Comparison of ENCODE assay signal across 37 cellular contexts in genomic region chr6:35242486-35242885, GRCh38. TPM values are rescaled to one million over a fixed set of nuclear protein-coding genes. Genes with fewer than 3 reads are reported as not detected.
"Had no signal": no experiment of that assay in that cellular context is flagged by ENCODE, and none has a peak within 500 bp of the region (broad histone marks: within the 10 kb centered on the region; RNA-seq: fewer than 3 reads in every experiment).

No MANE protein-coding gene starts in this region.

- H3K36me3 Mint-ChIP-seq: activated CD8-positive, alpha-beta memory T cell treated with anti-CD3 and anti-CD28 coated beads, Interleukin-2, amount 10 ng/mL, durations not matched to agents 7 days and 5 days had no signal

- H3K4me3 Mint-ChIP-seq: activated CD4-positive, alpha-beta memory T cell treated with anti-CD3 and anti-CD28 coated beads, Interleukin-2, amount 10 ng/mL, durations not matched to agents 7 days and 5 days; activated CD8-positive, alpha-beta memory T cell treated with anti-CD3 and anti-CD28 coated beads, Interleukin-2, amount 10 ng/mL, durations not matched to agents 7 days and 5 days; activated naive CD4-positive, alpha-beta T cell treated with anti-CD3 and anti-CD28 coated beads, Interleukin-2, amount 50 U/mL, for 24 hours; activated naive CD8-positive, alpha-beta T cell treated with anti-CD3 and anti-CD28 coated beads, Interleukin-2, amount 10 ng/mL, durations not matched to agents 7 days and 5 days had no signal

- H3K9me3 ChIP-seq: body of pancreas had no signal

- H3K4me1 ChIP-seq: body of pancreas had no signal

- H3K27me3 Mint-ChIP-seq: activated CD4-positive, alpha-beta memory T cell treated with anti-CD3 and anti-CD28 coated beads, Interleukin-2, amount 10 ng/mL, durations not matched to agents 7 days and 5 days; activated CD8-positive, alpha-beta memory T cell treated with anti-CD3 and anti-CD28 coated beads, Interleukin-2, amount 10 ng/mL, durations not matched to agents 7 days and 5 days; activated naive CD4-positive, alpha-beta T cell treated with anti-CD3 and anti-CD28 coated beads, Interleukin-2, amount 50 U/mL, for 24 hours; activated naive CD8-positive, alpha-beta T cell treated with anti-CD3 and anti-CD28 coated beads, Interleukin-2, amount 10 ng/mL, durations not matched to agents 7 days and 5 days had no signal

- H3K27ac ChIP-seq: body of pancreas, WERI-Rb-1 had no signal

- H3K4me3 ChIP-seq: body of pancreas had no signal

- DNase-seq: activated CD4-positive, alpha-beta memory T cell treated with anti-CD3 and anti-CD28 coated beads, Interleukin-2, amount 10 ng/mL, durations not matched to agents 7 days and 5 days; activated CD4-positive, alpha-beta T cell treated with anti-CD3 and anti-CD28 coated beads for 1 hour; activated CD4-positive, alpha-beta T cell treated with anti-CD3 and anti-CD28 coated beads for 48 hours; activated CD4-positive, CD25-positive, alpha-beta regulatory T cell; activated CD8-positive, alpha-beta memory T cell treated with anti-CD3 and anti-CD28 coated beads for 24 hours; activated CD8-positive, alpha-beta memory T cell treated with anti-CD3 and anti-CD28 coated beads, Interleukin-2, amount 10 ng/mL, durations not matched to agents 7 days and 5 days; activated CD8-positive, alpha-beta memory T cell treated with anti-CD3 and anti-CD28 coated beads, Interleukin-2, amount 50 U/mL, for 48 hours; activated gamma-delta T cell; activated naive CD4-positive, alpha-beta T cell treated with Interleukin-2 at 50 U/mL for 16 hours; activated naive CD8-positive, alpha-beta T cell treated with anti-CD3 and anti-CD28 coated beads, Interleukin-2, amount 10 ng/mL, durations not matched to agents 7 days and 5 days; activated T-cell treated with anti-CD3 and anti-CD28 coated beads, Interleukin-2, amount 50 U/mL, for 48 hours; amygdala; body of pancreas; caudate nucleus; cerebellar nuclear complex; Kasumi-1; KG1; MM.1S; MV-4-11; NCI-H1092; NCI-H1436 treated with DMSO at 0.1 percent for 48 hours; NCI-H187; NCI-H2029 treated with DMSO at 0.1 percent for 48 hours; NCI-H2107; NCI-H2171; NCI-H510A; NCI-H526; NCI-H748 treated with DMSO at 0.1 percent for 48 hours; NK-92 treated with Interleukin-12 subunit alpha and Interleukin-12 subunit beta, amount 100 ng/mL, for 24 hours; SHP77 treated with DMSO at 0.1 percent for 48 hours; T-helper 1 cell; T-helper 2 cell; T-helper 9 cell; WERI-Rb-1 had no signal

- H3K9me3 Mint-ChIP-seq: activated CD4-positive, alpha-beta memory T cell treated with anti-CD3 and anti-CD28 coated beads, Interleukin-2, amount 10 ng/mL, durations not matched to agents 7 days and 5 days; activated naive CD4-positive, alpha-beta T cell treated with anti-CD3 and anti-CD28 coated beads, Interleukin-2, amount 50 U/mL, for 24 hours; activated naive CD8-positive, alpha-beta T cell treated with anti-CD3 and anti-CD28 coated beads, Interleukin-2, amount 10 ng/mL, durations not matched to agents 7 days and 5 days had no signal

- H3K27me3 ChIP-seq: body of pancreas had no signal

- H3K27ac Mint-ChIP-seq: activated CD4-positive, alpha-beta memory T cell treated with anti-CD3 and anti-CD28 coated beads, Interleukin-2, amount 10 ng/mL, durations not matched to agents 7 days and 5 days; activated CD8-positive, alpha-beta memory T cell treated with anti-CD3 and anti-CD28 coated beads, Interleukin-2, amount 10 ng/mL, durations not matched to agents 7 days and 5 days; activated naive CD4-positive, alpha-beta T cell treated with anti-CD3 and anti-CD28 coated beads, Interleukin-2, amount 50 U/mL, for 24 hours; activated naive CD8-positive, alpha-beta T cell treated with anti-CD3 and anti-CD28 coated beads, Interleukin-2, amount 10 ng/mL, durations not matched to agents 7 days and 5 days had no signal

RNA-seq across cellular contexts. Expression of gene SCUBE3, which starts 28.7 kb away (rescaled TPM):
- total RNA-seq: activated CD4-positive, alpha-beta memory T cell treated with anti-CD3 and anti-CD28 coated beads, Interleukin-2, amount 10 ng/mL, durations not matched to agents 7 days and 5 days; bronchial epithelial cell; OCI-LY7 had no signal
